In the genomic region with DNA sequence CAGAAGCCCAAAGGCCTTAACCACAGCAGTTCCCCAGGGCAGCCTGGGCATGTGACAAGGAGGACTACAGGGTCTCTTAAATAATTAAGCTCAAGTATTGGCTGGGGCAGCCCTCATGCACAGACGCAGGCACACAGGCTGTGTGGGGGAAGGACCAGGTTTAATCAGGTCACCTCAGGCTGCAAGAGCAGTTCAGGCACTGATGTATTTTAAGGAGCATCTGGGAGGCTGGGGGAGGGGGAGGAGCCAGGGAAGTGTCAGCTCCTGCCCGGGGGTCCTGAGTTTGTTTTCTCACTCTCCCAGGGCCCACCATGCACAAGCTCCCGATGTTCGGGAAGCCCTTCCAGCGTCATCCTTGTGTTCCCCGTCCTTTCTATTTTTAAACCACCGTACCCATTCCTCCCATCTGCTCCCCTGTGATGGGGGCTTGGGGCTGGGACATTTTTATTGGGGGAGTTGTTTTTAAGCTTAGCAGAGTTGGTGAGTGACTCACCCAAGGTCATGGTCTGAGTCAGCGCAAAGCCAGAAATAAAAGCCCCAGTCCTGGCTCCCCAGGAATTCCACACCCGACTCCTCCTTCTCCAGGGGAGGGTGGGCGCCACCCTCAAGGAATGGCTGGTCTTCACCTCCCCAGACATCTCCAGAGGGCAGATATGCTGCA, we compare ENCODE assay signal across 8 cellular contexts. TPM values are rescaled to one million over a fixed set of nuclear protein-coding genes. Genes with fewer than 3 reads are reported as not detected.
A peak's percentile ranks its signal among the peaks of the same experiment; 100 is the strongest.
DNase-seq lines count a peak whose midpoint lies in the region; ATAC-seq and TF ChIP-seq lines count a peak whose summit lies in the region.
"Had no signal": no experiment of that assay in that cellular context is flagged by ENCODE, and none has a peak within 500 bp of the region (broad histone marks: within the 10 kb centered on the region; RNA-seq: fewer than 3 reads in every experiment).

No MANE protein-coding gene starts in this region.

- no peak for TF ChIP-seq CTCF in WERI-Rb-1 (IDR thresholded peaks at IDR 0.05; ENCODE audit: low read depth, low read length)

- H3K36me3 Mint-ChIP-seq in naive thymus-derived CD8-positive, alpha-beta T cell: no peaks in the 10 kb centered on the region

- no peak overlapping the region for H3K4me3 ChIP-seq in WERI-Rb-1 (ENCODE audit: low read depth, low read length)

- H3K27me3 Mint-ChIP-seq in naive thymus-derived CD8-positive, alpha-beta T cell: peaks cover 4 to 20% (median 9%) of the 10 kb centered on the region in 5 donors

- no peaks in the 10 kb centered on the region for H3K9me3 ChIP-seq in WERI-Rb-1 (ENCODE audit: severe bottlenecking)
- H3K9me3 ChIP-seq: neutrophil had no signal

- no peak overlapping the region for H3K27ac Mint-ChIP-seq in naive thymus-derived CD8-positive, alpha-beta T cell

- H3K27ac ChIP-seq in WERI-Rb-1: peak overlapping the region; percentile 81
- H3K27ac ChIP-seq: neutrophil had no signal

- H3K36me3 ChIP-seq in WERI-Rb-1: no peaks in the 10 kb centered on the region
- H3K36me3 ChIP-seq: neutrophil had no signal

- ATAC-seq in GM19467 (IDR thresholded peaks at IDR 0.05; ENCODE audit: unreplicated experiment) (no peak), GM21619 (IDR thresholded peaks at IDR 0.05; ENCODE audit: unreplicated experiment) (no peak)
- ATAC-seq in naive thymus-derived CD8-positive, alpha-beta T cell: no peak

- H3K9me3 Mint-ChIP-seq in naive thymus-derived CD8-positive, alpha-beta T cell: no peaks in the 10 kb centered on the region

- peak; percentile 95 for DNase-seq in EH (ENCODE audit: low read depth)
- peak; percentile 83 for DNase-seq in WERI-Rb-1
- DNase-seq in kidney glomerular epithelial cell (lab: John Stamatoyannopoulos, UW): peak; percentile 73
- DNase-seq in naive thymus-derived CD8-positive, alpha-beta T cell: no peak
- DNase-seq: GF-D8 had no signal

- H3K4me1 Mint-ChIP-seq in naive thymus-derived CD8-positive, alpha-beta T cell: no peaks in the 10 kb centered on the region

- no peak overlapping the region for H3K4me3 Mint-ChIP-seq in naive thymus-derived CD8-positive, alpha-beta T cell

- no peaks in the 10 kb centered on the region for H3K27me3 ChIP-seq in WERI-Rb-1 (ENCODE audit: insufficient read depth, low read depth, severe bottlenecking)

- POLR2A ChIA-PET in naive thymus-derived CD8-positive, alpha-beta T cell (lab: Charles Lee): no interaction called here

RNA-seq across cellular contexts. Expression of gene CSDC2, which starts 2.4 kb away (rescaled TPM):
- total RNA-seq in naive thymus-derived CD8-positive, alpha-beta T cell: not detected
- not detected for polyA plus RNA-seq in naive thymus-derived CD8-positive, alpha-beta T cell

RNA-seq across cellular contexts. Expression of gene POLR3H, which starts 18.9 kb away (rescaled TPM):
- 10 to 100 TPM; 50.5 to 54.6 TPM for total RNA-seq in naive thymus-derived CD8-positive, alpha-beta T cell
- polyA plus RNA-seq in naive thymus-derived CD8-positive, alpha-beta T cell: 10 to 100 TPM; 24.7 to 30.9 (median 27.6) TPM

RNA-seq across cellular contexts. Expression of gene PMM1, which starts 26.5 kb away (rescaled TPM):
- total RNA-seq in naive thymus-derived CD8-positive, alpha-beta T cell: 10 to 100 TPM; 30.9 to 32.3 TPM
- 10 to 100 TPM; 29.9 to 32.8 (median 32.4) TPM for polyA plus RNA-seq in naive thymus-derived CD8-positive, alpha-beta T cell

RNA-seq across cellular contexts. Expression of gene DESI1, which starts 57.7 kb away (rescaled TPM):
- total RNA-seq in naive thymus-derived CD8-positive, alpha-beta T cell: 10 to 100 TPM; 25.8 to 29.3 TPM
- polyA plus RNA-seq in naive thymus-derived CD8-positive, alpha-beta T cell: 10 to 100 TPM in 2 of 3 donors, 1 to 10 TPM in 1; 7.5 to 13.9 (median 11.2) TPM

RNA-seq across cellular contexts. Expression of gene XRCC6, which starts 57.9 kb away (rescaled TPM):
- 100 to 1,000 TPM; 171 to 182 TPM for total RNA-seq in naive thymus-derived CD8-positive, alpha-beta T cell
- polyA plus RNA-seq in naive thymus-derived CD8-positive, alpha-beta T cell: 100 to 1,000 TPM; 436 to 513 (median 454) TPM

Comparison
In these comparisons a context has a peak if more than half of its experiments do, and no peak if none do; other contexts are left out.
1. DNase-seq: peak in EH (single experiment), WERI-Rb-1 (single experiment) and kidney glomerular epithelial cell (single experiment); none in naive thymus-derived CD8-positive, alpha-beta T cell (0 of 10).